8 cellular contexts compared by ENCODE assay signal in the genomic region with DNA sequence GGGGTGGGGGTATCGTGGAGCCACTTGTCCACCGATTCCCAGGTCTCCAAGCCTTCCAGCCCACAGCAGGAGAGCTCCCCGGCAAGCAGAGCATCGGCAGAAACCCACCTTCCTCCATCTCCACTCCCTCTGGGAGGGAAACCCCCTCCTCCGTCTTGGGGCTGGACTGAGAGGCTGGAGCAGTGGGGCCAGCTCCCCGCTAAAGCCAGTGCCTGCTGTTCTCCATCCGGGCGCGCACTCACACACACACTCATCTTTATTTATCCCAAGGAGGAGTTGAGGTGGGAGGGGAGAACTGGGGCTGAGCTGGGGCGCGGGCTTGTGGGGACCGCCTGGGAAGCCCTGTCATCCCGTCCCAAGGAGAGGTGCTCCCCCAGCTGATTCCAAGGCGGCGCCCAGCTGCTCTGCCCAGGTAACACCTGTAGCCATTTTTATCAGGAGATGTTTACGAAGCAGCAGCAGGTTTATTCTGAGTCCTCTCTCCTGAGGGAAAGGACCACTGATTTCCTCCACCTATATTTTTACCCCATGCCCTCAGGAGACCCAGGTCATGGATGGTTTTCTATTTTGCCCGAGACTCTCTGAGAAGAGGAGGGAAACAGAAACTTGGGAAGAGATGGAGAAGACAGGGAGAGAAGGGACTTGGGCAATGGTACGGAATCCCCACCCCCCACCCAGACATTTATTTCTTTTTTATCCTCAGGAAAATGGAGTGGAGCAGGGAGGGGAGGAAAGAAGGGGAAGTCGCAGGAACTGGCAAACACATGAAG. TPM values are rescaled to one million over a fixed set of nuclear protein-coding genes. Genes with fewer than 3 reads are reported as not detected.
DNase-seq lines count a peak whose midpoint lies in the region; ATAC-seq and TF ChIP-seq lines count a peak whose summit lies in the region.
"Had no signal": no experiment of that assay in that cellular context is flagged by ENCODE, and none has a peak within 500 bp of the region (broad histone marks: within the 10 kb centered on the region; RNA-seq: fewer than 3 reads in every experiment).

No MANE protein-coding gene starts in this region.

- ATAC-seq in PC-3: no peak
- ATAC-seq in stimulated activated naive B cell treated with anti-CD40 and anti-IgM and Interleukin-4, amounts not matched to agents 10 μg/mL and 1 μg/mL and 100 μg/mL, for 72 hours (replicated peaks): no peak

- H3K9me3 Mint-ChIP-seq in stimulated activated naive B cell treated with anti-CD40 and anti-IgM and Interleukin-4, amounts not matched to agents 10 μg/mL and 1 μg/mL and 100 μg/mL, for 72 hours: no peaks in the 10 kb centered on the region
- H3K9me3 Mint-ChIP-seq: T-helper 1 cell treated with Interleukin-12 subunit alpha and Interleukin-12 subunit beta and Interleukin-4 antibody, amounts not matched to agents 30 μg/mL and 1 μg/mL, for 36 hours had no signal

- POLR2A ChIA-PET in PC-3 (lab: Charles Lee; ENCODE audit: unreplicated experiment): no interaction called here

- H3K36me3 ChIP-seq in PC-3 (ENCODE audit: low read depth, low read length) (no peaks in the 10 kb centered on the region), iPS-18a (ENCODE audit: control insufficient read depth, low read depth, low read length) (no peaks in the 10 kb centered on the region), brain microvascular endothelial cell (replicated peaks) (no peaks in the 10 kb centered on the region)

- H3K9ac ChIP-seq in PC-3 (ENCODE audit: low read length) (no peak overlapping the region), iPS-18a (ENCODE audit: low read length) (peak overlapping the region; percentile 44)

- no peaks in the 10 kb centered on the region for H3K9me3 ChIP-seq in PC-3 (ENCODE audit: low read length)
- no peaks in the 10 kb centered on the region for H3K9me3 ChIP-seq in iPS-18a (ENCODE audit: control insufficient read depth, low read depth, low read length)

- no TSS peak for BruUV-seq in PC-3 (replicated peaks; lab: Mats Ljungman, UMichigan)

- H3K4me3 ChIP-seq in PC-3 (ENCODE audit: low read length) (no peak overlapping the region), iPS-18a (ENCODE audit: low read length) (peak overlapping the region; percentile 56), brain microvascular endothelial cell (ENCODE audit: low read depth, low read length) (no peak overlapping the region)

- DNase-seq in GM13976 (ENCODE audit: low spot score): peak; percentile 20
- DNase-seq in PC-3: no peak
- DNase-seq in stimulated activated naive B cell treated with anti-CD40 and anti-IgM and Interleukin-4, amounts not matched to agents 10 μg/mL and 1 μg/mL and 100 μg/mL, for 72 hours: no peak
- no peak for DNase-seq in NCI-H510A treated with DMSO at 0.1 percent for 48 hours (lab: John Stamatoyannopoulos, UW)
- DNase-seq in brain microvascular endothelial cell: no peak
- no peak for DNase-seq in GM19240 (ENCODE audit: insufficient read length, low spot score)

- H3F3A ChIP-seq in PC-3 (ENCODE audit: low read length, unreplicated experiment): no peaks in the 10 kb centered on the region

- in situ Hi-C loops in GM13976 (cut with MboI; ENCODE audit: low sequenced_read_pairs, unreplicated experiment) (no loop called here), brain microvascular endothelial cell (cut with HindIII; ENCODE audit: low pct_ligation_motif_present, low sequenced_read_pairs) (no loop called here)

- no peaks in the 10 kb centered on the region for H3K36me3 Mint-ChIP-seq in stimulated activated naive B cell treated with anti-CD40 and anti-IgM and Interleukin-4, amounts not matched to agents 10 μg/mL and 1 μg/mL and 100 μg/mL, for 72 hours

- CTCF ChIA-PET in PC-3 (lab: Charles Lee): interaction anchor here (0.7 to 2.0 kb wide), 2 partner anchors 10 to 15 kb away, joined by 7 read pairs; no protein-coding TSS in a partner anchor

- H3K79me2 ChIP-seq in PC-3 (ENCODE audit: low read length): no peaks in the 10 kb centered on the region

- H3K9me2 ChIP-seq in PC-3 (replicated peaks; ENCODE audit: low read length): no peaks in the 10 kb centered on the region

- peaks cover 50 to 64% of the 10 kb centered on the region in 2 donors for H3K27me3 Mint-ChIP-seq in stimulated activated naive B cell treated with anti-CD40 and anti-IgM and Interleukin-4, amounts not matched to agents 10 μg/mL and 1 μg/mL and 100 μg/mL, for 72 hours

- TF ChIP-seq CTCF in GM13976 (IDR thresholded peaks at IDR 0.05; ENCODE audit: borderline replicate concordance, control extremely low read depth, extremely low read depth, insufficient read depth, missing control alignments) (no peak), PC-3 (conservative IDR thresholded peaks at IDR 0.05; ENCODE audit: low read depth, low read length) (no peak), brain microvascular endothelial cell (IDR thresholded peaks at IDR 0.05; ENCODE audit: low read depth, low read length, missing control alignments) (no peak)

- H2AFZ ChIP-seq in PC-3 (ENCODE audit: low read length): no peak overlapping the region

- peak overlapping the region; percentile 22 for H3K4me2 ChIP-seq in PC-3 (ENCODE audit: low read length)

- peaks cover 63 to 84% of the 10 kb centered on the region in 2 donors for H3K4me1 Mint-ChIP-seq in stimulated activated naive B cell treated with anti-CD40 and anti-IgM and Interleukin-4, amounts not matched to agents 10 μg/mL and 1 μg/mL and 100 μg/mL, for 72 hours

- H3K27ac Mint-ChIP-seq in stimulated activated naive B cell treated with anti-CD40 and anti-IgM and Interleukin-4, amounts not matched to agents 10 μg/mL and 1 μg/mL and 100 μg/mL, for 72 hours: peak overlapping the region; percentile 60

- H3K27ac ChIP-seq in PC-3 (ENCODE audit: low read length) (no peak overlapping the region), iPS-18a (ENCODE audit: low read length) (no peak overlapping the region), brain microvascular endothelial cell (no peak overlapping the region)

- H3K4me3 Mint-ChIP-seq in stimulated activated naive B cell treated with anti-CD40 and anti-IgM and Interleukin-4, amounts not matched to agents 10 μg/mL and 1 μg/mL and 100 μg/mL, for 72 hours: no peak overlapping the region
- H3K4me3 Mint-ChIP-seq: T-helper 1 cell treated with Interleukin-12 subunit alpha and Interleukin-12 subunit beta and Interleukin-4 antibody, amounts not matched to agents 30 μg/mL and 1 μg/mL, for 36 hours had no signal

- intact Hi-C loops in PC-3 (cut with micrococcal nuclease): no loop called here

- peaks cover 16% of the 10 kb centered on the region; the same call in 1 of the 2 replicates for H3K4me1 ChIP-seq in PC-3 (ENCODE audit: insufficient read depth, low read length)
- H3K4me1 ChIP-seq in iPS-18a (ENCODE audit: control insufficient read depth, low read depth, low read length): peaks cover 52% of the 10 kb centered on the region

- H3K27me3 ChIP-seq in PC-3 (ENCODE audit: low read length): peaks cover 33% of the 10 kb centered on the region
- peaks cover 35% of the 10 kb centered on the region for H3K27me3 ChIP-seq in iPS-18a (ENCODE audit: control insufficient read depth, insufficient read depth, low read length)
- H3K27me3 ChIP-seq in brain microvascular endothelial cell (replicated peaks): no peaks in the 10 kb centered on the region

- H4K20me1 ChIP-seq in PC-3 (ENCODE audit: low read length): no peaks in the 10 kb centered on the region

RNA-seq across cellular contexts. Expression of a gene that starts 2.1 kb away (rescaled TPM):
- 0.12 and 0.26 TPM in 2 replicates for total RNA-seq in PC-3 (2014; rRNA removed)
